ENCODE assay signal across 11 cellular contexts in genomic region chr17:39651908-39652634, GRCh38. TPM values are rescaled to one million over a fixed set of nuclear protein-coding genes. Genes with fewer than 3 reads are reported as not detected.
A peak's percentile ranks its signal among the peaks of the same experiment; 100 is the strongest.
DNase-seq lines count a peak whose midpoint lies in the region; ATAC-seq and TF ChIP-seq lines count a peak whose summit lies in the region.
"Had no signal": no experiment of that assay in that cellular context is flagged by ENCODE, and none has a peak within 500 bp of the region (broad histone marks: within the 10 kb centered on the region; RNA-seq: fewer than 3 reads in every experiment).

No MANE protein-coding gene starts in this region.

- peaks cover 30% of the 10 kb centered on the region for H3K36me3 Mint-ChIP-seq in activated T-cell treated with anti-CD3 and anti-CD28 coated beads, Interleukin-2, amount 50 U/mL, for 24 hours (ENCODE audit: low read depth)
- peaks cover 6% of the 10 kb centered on the region for H3K36me3 Mint-ChIP-seq in activated naive CD8-positive, alpha-beta T cell treated with anti-CD3 and anti-CD28 coated beads, Interleukin-2, amount 10 ng/mL, durations not matched to agents 7 days and 5 days

- H3K27ac ChIP-seq in lower lobe of right lung: peak overlapping the region; percentile 34
- H3K27ac ChIP-seq in temporal lobe (ENCODE audit: low read depth, low read length): peak overlapping the region; percentile 96

- H3K4me3 ChIP-seq in lower lobe of right lung: no peak overlapping the region
- H3K4me3 ChIP-seq: SJCRH30 had no signal

- H3K9me3 Mint-ChIP-seq in activated T-cell treated with anti-CD3 and anti-CD28 coated beads, Interleukin-2, amount 50 U/mL, for 24 hours: no peaks in the 10 kb centered on the region
- no peaks in the 10 kb centered on the region for H3K9me3 Mint-ChIP-seq in activated naive CD8-positive, alpha-beta T cell treated with anti-CD3 and anti-CD28 coated beads, Interleukin-2, amount 10 ng/mL, durations not matched to agents 7 days and 5 days

- intact Hi-C loops in lower lobe of right lung (cut with DNase I): no loop called here

- peaks cover 28% of the 10 kb centered on the region for H3K36me3 ChIP-seq in lower lobe of right lung
- H3K36me3 ChIP-seq: SJCRH30 had no signal

- no peaks in the 10 kb centered on the region for H3K27me3 Mint-ChIP-seq in activated T-cell treated with anti-CD3 and anti-CD28 coated beads, Interleukin-2, amount 50 U/mL, for 24 hours
- no peaks in the 10 kb centered on the region for H3K27me3 Mint-ChIP-seq in activated naive CD8-positive, alpha-beta T cell treated with anti-CD3 and anti-CD28 coated beads, Interleukin-2, amount 10 ng/mL, durations not matched to agents 7 days and 5 days

- no peak for DNase-seq in activated T-cell treated with anti-CD3 and anti-CD28 coated beads, Interleukin-2, amount 50 U/mL, for 24 hours
- DNase-seq in activated T-cell treated with anti-CD3 and anti-CD28 coated beads, Interleukin-2, amount 50 U/mL, for 1 hour: no peak
- DNase-seq in activated naive CD8-positive, alpha-beta T cell treated with anti-CD3 and anti-CD28 coated beads, Interleukin-2, amount 10 ng/mL, durations not matched to agents 7 days and 5 days: no peak
- DNase-seq in lower lobe of right lung: no peak
- no peak for DNase-seq in NCI-H510A treated with DMSO at 0.1 percent for 48 hours (lab: John Stamatoyannopoulos, UW)
- no peak for DNase-seq in germinal center (ENCODE audit: low spot score)
- DNase-seq in RPMI8226: no peak
- DNase-seq: NCI-H226 had no signal

- POLR2A ChIA-PET in activated naive CD8-positive, alpha-beta T cell treated with anti-CD3 and anti-CD28 coated beads, Interleukin-2, amount 10 ng/mL, durations not matched to agents 7 days and 5 days (lab: Charles Lee): no interaction called here

- H3K9me3 ChIP-seq in lower lobe of right lung: no peaks in the 10 kb centered on the region
- H3K9me3 ChIP-seq: SJCRH30 had no signal

- ATAC-seq in activated naive CD8-positive, alpha-beta T cell treated with anti-CD3 and anti-CD28 coated beads, Interleukin-2, amount 10 ng/mL, durations not matched to agents 7 days and 5 days (ENCODE audit: low read depth): no peak
- no peak for ATAC-seq in lower lobe of right lung

- H3K4me3 Mint-ChIP-seq in activated T-cell treated with anti-CD3 and anti-CD28 coated beads, Interleukin-2, amount 50 U/mL, for 24 hours: no peak overlapping the region
- H3K4me3 Mint-ChIP-seq in activated naive CD8-positive, alpha-beta T cell treated with anti-CD3 and anti-CD28 coated beads, Interleukin-2, amount 10 ng/mL, durations not matched to agents 7 days and 5 days: no peak overlapping the region

- H3K27ac Mint-ChIP-seq in activated T-cell treated with anti-CD3 and anti-CD28 coated beads, Interleukin-2, amount 50 U/mL, for 24 hours: peak overlapping the region; percentile 67
- H3K27ac Mint-ChIP-seq in activated naive CD8-positive, alpha-beta T cell treated with anti-CD3 and anti-CD28 coated beads, Interleukin-2, amount 10 ng/mL, durations not matched to agents 7 days and 5 days: peak overlapping the region; percentile 68

- H3K27me3 ChIP-seq in lower lobe of right lung (ENCODE audit: low read depth): no peaks in the 10 kb centered on the region
- H3K27me3 ChIP-seq: SJCRH30 had no signal

- peaks cover 32% of the 10 kb centered on the region for H3K4me1 Mint-ChIP-seq in activated T-cell treated with anti-CD3 and anti-CD28 coated beads, Interleukin-2, amount 50 U/mL, for 24 hours (ENCODE audit: low read depth)
- peaks cover 21% of the 10 kb centered on the region for H3K4me1 Mint-ChIP-seq in activated naive CD8-positive, alpha-beta T cell treated with anti-CD3 and anti-CD28 coated beads, Interleukin-2, amount 10 ng/mL, durations not matched to agents 7 days and 5 days

- TF ChIP-seq CTCF in lower lobe of right lung (IDR thresholded peaks at IDR 0.05): no peak

- H3K4me1 ChIP-seq in lower lobe of right lung: peaks cover 34% of the 10 kb centered on the region

RNA-seq across cellular contexts. Expression of gene TCAP, which starts 13.1 kb away (rescaled TPM):
- total RNA-seq in activated naive CD8-positive, alpha-beta T cell treated with anti-CD3 and anti-CD28 coated beads, Interleukin-2, amount 10 ng/mL, durations not matched to agents 7 days and 5 days: 1 to 10 TPM; 2.7 to 3.2 TPM
- 3.7 TPM for total RNA-seq in lower lobe of right lung
- total RNA-seq in temporal lobe: 1.5 TPM
- total RNA-seq: M059J had no signal

RNA-seq across cellular contexts. Expression of gene STARD3, which starts 15.1 kb away (rescaled TPM):
- 10 to 100 TPM; 96.3 to 96.5 TPM for total RNA-seq in activated naive CD8-positive, alpha-beta T cell treated with anti-CD3 and anti-CD28 coated beads, Interleukin-2, amount 10 ng/mL, durations not matched to agents 7 days and 5 days
- total RNA-seq in lower lobe of right lung (76.6 TPM), temporal lobe (19.9 TPM)

RNA-seq across cellular contexts. Expression of gene PNMT, which starts 16.2 kb away (rescaled TPM):
- total RNA-seq in activated naive CD8-positive, alpha-beta T cell treated with anti-CD3 and anti-CD28 coated beads, Interleukin-2, amount 10 ng/mL, durations not matched to agents 7 days and 5 days: not detected
- 3.9 TPM for total RNA-seq in lower lobe of right lung
- 2.0 TPM for total RNA-seq in temporal lobe
- total RNA-seq: M059J had no signal

RNA-seq across cellular contexts. Expression of gene PPP1R1B, which starts 25.3 kb away (rescaled TPM):
- total RNA-seq in activated naive CD8-positive, alpha-beta T cell treated with anti-CD3 and anti-CD28 coated beads, Interleukin-2, amount 10 ng/mL, durations not matched to agents 7 days and 5 days: not detected
- total RNA-seq in lower lobe of right lung (23.9 TPM), temporal lobe (20.7 TPM)
- total RNA-seq: M059J, SJCRH30 had no signal

RNA-seq across cellular contexts. Expression of gene PGAP3, which starts 35.8 kb away (rescaled TPM):
- 10 to 100 TPM; 18.3 to 23.9 TPM for total RNA-seq in activated naive CD8-positive, alpha-beta T cell treated with anti-CD3 and anti-CD28 coated beads, Interleukin-2, amount 10 ng/mL, durations not matched to agents 7 days and 5 days
- 20.7 TPM for total RNA-seq in lower lobe of right lung
- 7.9 TPM for total RNA-seq in temporal lobe
